ENCODE assay signal across 1 cellular context in the genomic region with DNA sequence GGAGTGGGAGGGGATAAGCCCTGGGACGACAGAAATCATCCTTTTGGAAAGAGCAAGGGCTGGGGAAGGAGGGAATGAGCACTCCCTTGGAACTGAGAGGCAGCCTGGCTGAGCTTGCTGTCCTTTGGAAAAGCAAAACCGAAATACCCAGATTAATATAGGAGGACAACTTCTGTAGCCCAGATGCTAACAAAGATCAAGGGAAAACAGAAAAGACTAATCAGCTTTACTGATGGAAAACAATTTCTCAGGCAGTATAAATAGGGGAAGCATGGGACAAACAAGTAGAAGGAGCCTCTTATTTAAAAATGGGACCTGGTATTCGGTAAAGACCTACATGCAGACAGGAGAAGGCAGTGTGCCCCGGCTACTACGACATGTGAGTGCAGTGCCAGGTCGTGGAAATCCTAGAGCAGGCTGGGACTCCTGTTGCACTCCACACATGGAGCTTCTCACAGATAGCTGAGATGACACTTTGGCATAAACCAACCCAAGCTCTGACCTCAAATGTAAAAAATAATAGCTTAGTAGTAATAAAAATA.
TF ChIP-seq lines count a peak whose summit lies in the region.

No MANE protein-coding gene starts in this region.

TF ChIP-seq in GM23338, 12 proteins besides CTCF, POLR2A, EP300 and RAD21 (continued from another document):
- TF ChIP-seq REST (IDR thresholded peaks at IDR 0.05; ENCODE audit: unreplicated experiment) (no peak), STAT1 (IDR thresholded peaks at IDR 0.05; ENCODE audit: unreplicated experiment) (no peak), ETS1 (IDR thresholded peaks at IDR 0.05) (no peak), ZNF331 (CRISPR knock-in tag; IDR thresholded peaks at IDR 0.05; ENCODE audit: low read depth) (no peak), JUNB (IDR thresholded peaks at IDR 0.05; ENCODE audit: unreplicated experiment) (no peak)
